In the genomic region with DNA sequence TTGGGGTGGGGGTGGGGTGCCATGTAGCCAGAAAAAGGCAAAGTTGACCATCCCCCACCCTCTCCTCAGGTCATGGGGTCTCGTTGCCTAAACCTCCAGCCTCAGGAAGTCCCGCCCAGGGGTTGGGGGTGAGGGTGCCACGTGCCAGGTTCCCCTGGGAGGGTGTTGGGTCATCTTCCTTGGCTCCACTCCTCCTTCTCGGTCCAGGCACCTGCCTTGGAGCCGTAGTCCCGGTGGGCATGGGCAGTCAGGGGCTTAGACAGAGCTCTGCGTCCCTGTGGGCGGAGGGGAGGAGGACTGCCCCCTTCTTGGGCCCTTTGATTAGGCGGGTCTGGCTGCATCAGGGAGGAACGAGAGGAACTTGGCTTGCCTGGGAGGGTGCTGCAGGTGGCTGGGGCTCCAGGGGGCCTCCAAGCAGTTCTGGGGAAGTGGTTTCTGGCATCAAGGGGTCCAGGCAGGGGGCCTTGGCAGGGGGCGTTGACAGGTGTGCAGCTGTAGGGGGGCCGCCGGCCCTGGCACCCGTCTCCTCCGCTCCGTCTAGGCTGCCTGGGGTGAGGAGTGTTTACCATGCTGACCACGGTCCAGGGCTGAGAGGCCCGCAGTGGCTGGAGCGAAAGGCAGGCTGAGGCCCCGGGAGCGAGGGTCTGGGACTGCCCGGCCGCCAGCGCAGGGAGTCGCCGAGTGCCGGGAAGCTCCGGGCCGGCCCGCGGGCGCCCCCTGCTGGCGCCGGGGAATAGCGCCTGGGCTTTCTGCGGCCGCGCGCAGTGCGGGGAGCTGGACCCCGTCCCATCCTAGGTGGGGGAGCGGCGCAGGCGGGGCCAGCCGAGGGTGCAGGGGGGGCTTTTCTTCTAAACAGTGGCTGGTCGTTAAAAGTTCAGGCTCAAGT, we compare ENCODE assay signal across 1 cellular context.
TF ChIP-seq lines count a peak whose summit lies in the region.

No MANE protein-coding gene starts in this region.

TF ChIP-seq in HepG2, 621 proteins besides CTCF, POLR2A, EP300 and RAD21 (continued from another document and continues in another):
- TF ChIP-seq, protein P1, sequence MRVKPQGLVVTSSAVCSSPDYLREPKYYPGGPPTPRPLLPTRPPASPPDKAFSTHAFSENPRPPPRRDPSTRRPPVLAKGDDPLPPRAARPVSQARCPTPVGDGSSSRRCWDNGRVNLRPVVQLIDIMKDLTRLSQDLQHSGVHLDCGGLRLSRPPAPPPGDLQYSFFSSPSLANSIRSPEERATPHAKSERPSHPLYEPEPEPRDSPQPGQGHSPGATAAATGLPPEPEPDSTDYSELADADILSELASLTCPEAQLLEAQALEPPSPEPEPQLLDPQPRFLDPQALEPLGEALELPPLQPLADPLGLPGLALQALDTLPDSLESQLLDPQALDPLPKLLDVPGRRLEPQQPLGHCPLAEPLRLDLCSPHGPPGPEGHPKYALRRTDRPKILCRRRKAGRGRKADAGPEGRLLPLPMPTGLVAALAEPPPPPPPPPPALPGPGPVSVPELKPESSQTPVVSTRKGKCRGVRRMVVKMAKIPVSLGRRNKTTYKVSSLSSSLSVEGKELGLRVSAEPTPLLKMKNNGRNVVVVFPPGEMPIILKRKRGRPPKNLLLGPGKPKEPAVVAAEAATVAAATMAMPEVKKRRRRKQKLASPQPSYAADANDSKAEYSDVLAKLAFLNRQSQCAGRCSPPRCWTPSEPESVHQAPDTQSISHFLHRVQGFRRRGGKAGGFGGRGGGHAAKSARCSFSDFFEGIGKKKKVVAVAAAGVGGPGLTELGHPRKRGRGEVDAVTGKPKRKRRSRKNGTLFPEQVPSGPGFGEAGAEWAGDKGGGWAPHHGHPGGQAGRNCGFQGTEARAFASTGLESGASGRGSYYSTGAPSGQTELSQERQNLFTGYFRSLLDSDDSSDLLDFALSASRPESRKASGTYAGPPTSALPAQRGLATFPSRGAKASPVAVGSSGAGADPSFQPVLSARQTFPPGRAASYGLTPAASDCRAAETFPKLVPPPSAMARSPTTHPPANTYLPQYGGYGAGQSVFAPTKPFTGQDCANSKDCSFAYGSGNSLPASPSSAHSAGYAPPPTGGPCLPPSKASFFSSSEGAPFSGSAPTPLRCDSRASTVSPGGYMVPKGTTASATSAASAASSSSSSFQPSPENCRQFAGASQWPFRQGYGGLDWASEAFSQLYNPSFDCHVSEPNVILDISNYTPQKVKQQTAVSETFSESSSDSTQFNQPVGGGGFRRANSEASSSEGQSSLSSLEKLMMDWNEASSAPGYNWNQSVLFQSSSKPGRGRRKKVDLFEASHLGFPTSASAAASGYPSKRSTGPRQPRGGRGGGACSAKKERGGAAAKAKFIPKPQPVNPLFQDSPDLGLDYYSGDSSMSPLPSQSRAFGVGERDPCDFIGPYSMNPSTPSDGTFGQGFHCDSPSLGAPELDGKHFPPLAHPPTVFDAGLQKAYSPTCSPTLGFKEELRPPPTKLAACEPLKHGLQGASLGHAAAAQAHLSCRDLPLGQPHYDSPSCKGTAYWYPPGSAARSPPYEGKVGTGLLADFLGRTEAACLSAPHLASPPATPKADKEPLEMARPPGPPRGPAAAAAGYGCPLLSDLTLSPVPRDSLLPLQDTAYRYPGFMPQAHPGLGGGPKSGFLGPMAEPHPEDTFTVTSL (CRISPR knock-in tag; IDR thresholded peaks at IDR 0.05; ENCODE audit: borderline replicate concordance): no peak
- TF ChIP-seq, protein P2, sequence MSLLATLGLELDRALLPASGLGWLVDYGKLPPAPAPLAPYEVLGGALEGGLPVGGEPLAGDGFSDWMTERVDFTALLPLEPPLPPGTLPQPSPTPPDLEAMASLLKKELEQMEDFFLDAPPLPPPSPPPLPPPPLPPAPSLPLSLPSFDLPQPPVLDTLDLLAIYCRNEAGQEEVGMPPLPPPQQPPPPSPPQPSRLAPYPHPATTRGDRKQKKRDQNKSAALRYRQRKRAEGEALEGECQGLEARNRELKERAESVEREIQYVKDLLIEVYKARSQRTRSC (CRISPR knock-in tag; IDR thresholded peaks at IDR 0.05; ENCODE audit: low read depth): no peak
- 0 out of 2 replicates have a peak, but pooled peaks have one; percentile 36 for TF ChIP-seq SP4 (CRISPR knock-in tag; IDR thresholded peaks at IDR 0.05)
- no peak for TF ChIP-seq ZNF17 (CRISPR knock-in tag; IDR thresholded peaks at IDR 0.05)
- no peak for TF ChIP-seq ZNF552 (CRISPR knock-in tag; IDR thresholded peaks at IDR 0.05; ENCODE audit: borderline replicate concordance)
- TF ChIP-seq JARID2 (CRISPR knock-in tag; IDR thresholded peaks at IDR 0.05; ENCODE audit: insufficient replicate concordance): no peak
- TF ChIP-seq, protein P3, sequence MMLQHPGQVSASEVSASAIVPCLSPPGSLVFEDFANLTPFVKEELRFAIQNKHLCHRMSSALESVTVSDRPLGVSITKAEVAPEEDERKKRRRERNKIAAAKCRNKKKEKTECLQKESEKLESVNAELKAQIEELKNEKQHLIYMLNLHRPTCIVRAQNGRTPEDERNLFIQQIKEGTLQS (CRISPR knock-in tag; IDR thresholded peaks at IDR 0.05): no peak
- TF ChIP-seq, protein P4, sequence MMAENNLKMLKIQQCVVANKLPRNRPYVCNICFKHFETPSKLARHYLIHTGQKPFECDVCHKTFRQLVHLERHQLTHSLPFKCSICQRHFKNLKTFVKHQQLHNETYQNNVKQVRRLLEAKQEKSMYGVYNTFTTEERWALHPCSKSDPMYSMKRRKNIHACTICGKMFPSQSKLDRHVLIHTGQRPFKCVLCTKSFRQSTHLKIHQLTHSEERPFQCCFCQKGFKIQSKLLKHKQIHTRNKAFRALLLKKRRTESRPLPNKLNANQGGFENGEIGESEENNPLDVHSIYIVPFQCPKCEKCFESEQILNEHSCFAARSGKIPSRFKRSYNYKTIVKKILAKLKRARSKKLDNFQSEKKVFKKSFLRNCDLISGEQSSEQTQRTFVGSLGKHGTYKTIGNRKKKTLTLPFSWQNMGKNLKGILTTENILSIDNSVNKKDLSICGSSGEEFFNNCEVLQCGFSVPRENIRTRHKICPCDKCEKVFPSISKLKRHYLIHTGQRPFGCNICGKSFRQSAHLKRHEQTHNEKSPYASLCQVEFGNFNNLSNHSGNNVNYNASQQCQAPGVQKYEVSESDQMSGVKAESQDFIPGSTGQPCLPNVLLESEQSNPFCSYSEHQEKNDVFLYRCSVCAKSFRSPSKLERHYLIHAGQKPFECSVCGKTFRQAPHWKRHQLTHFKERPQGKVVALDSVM (CRISPR knock-in tag; IDR thresholded peaks at IDR 0.05): 0 out of 2 replicates have a peak, but pooled peaks have one; percentile 42
- no peak for TF ChIP-seq EZH2 (conservative IDR thresholded peaks at IDR 0.05; ENCODE audit: low read depth, low read length)
- TF ChIP-seq KAT7 (CRISPR knock-in tag; IDR thresholded peaks at IDR 0.05; ENCODE audit: borderline replicate concordance): peak; percentile 72
- no peak for TF ChIP-seq ZNF878 (CRISPR knock-in tag; IDR thresholded peaks at IDR 0.05)
- TF ChIP-seq ZNF777 (CRISPR knock-in tag; IDR thresholded peaks at IDR 0.05): peak; percentile 53
- TF ChIP-seq HCFC1 (IDR thresholded peaks at IDR 0.05; ENCODE audit: low read depth, low read length): no peak
- no peak for TF ChIP-seq GATA4 (IDR thresholded peaks at IDR 0.05; ENCODE audit: borderline replicate concordance, low read depth)
- 0 out of 2 replicates have a peak, but pooled peaks have one; percentile 19 for TF ChIP-seq PCBP1 (IDR thresholded peaks at IDR 0.05; ENCODE audit: borderline replicate concordance, low read depth, low read length)
- TF ChIP-seq HHEX (CRISPR knock-in tag; IDR thresholded peaks at IDR 0.05): no peak
- TF ChIP-seq ARID2 (CRISPR knock-in tag; IDR thresholded peaks at IDR 0.05; ENCODE audit: borderline replicate concordance): no peak
- no peak for TF ChIP-seq SPEN (CRISPR knock-in tag; IDR thresholded peaks at IDR 0.05; ENCODE audit: low read depth)
- no peak for TF ChIP-seq NFATC3 (CRISPR knock-in tag; IDR thresholded peaks at IDR 0.05)
- no peak for TF ChIP-seq BORCS8-MEF2B (CRISPR knock-in tag; IDR thresholded peaks at IDR 0.05)
- TF ChIP-seq ZSCAN20 (CRISPR knock-in tag; IDR thresholded peaks at IDR 0.05; ENCODE audit: borderline replicate concordance): no peak
- peak; percentile 46; the same call in 1 of the 2 replicates for TF ChIP-seq SMC3 (IDR thresholded peaks at IDR 0.05; ENCODE audit: low read length)
- TF ChIP-seq ZNF724P (CRISPR knock-in tag; IDR thresholded peaks at IDR 0.05; ENCODE audit: borderline replicate concordance): no peak
- no peak for TF ChIP-seq FLYWCH1 (CRISPR knock-in tag; IDR thresholded peaks at IDR 0.05)
- no peak for TF ChIP-seq ZNF619 (CRISPR knock-in tag; IDR thresholded peaks at IDR 0.05)
- TF ChIP-seq FOXA3 (CRISPR knock-in tag; IDR thresholded peaks at IDR 0.05): no peak
- TF ChIP-seq GATAD2A (CRISPR knock-in tag; IDR thresholded peaks at IDR 0.05): no peak
- no peak for TF ChIP-seq ZNF549 (CRISPR knock-in tag; IDR thresholded peaks at IDR 0.05)
- no peak for TF ChIP-seq IRF2 (CRISPR knock-in tag; IDR thresholded peaks at IDR 0.05)
- TF ChIP-seq TRIM24 (CRISPR knock-in tag; IDR thresholded peaks at IDR 0.05): no peak
- TF ChIP-seq SOX6 (IDR thresholded peaks at IDR 0.05): no peak
- no peak for TF ChIP-seq SOX6 (CRISPR knock-in tag; IDR thresholded peaks at IDR 0.05)
- no peak for TF ChIP-seq RFXANK (CRISPR knock-in tag; IDR thresholded peaks at IDR 0.05)
- TF ChIP-seq, protein P5, sequence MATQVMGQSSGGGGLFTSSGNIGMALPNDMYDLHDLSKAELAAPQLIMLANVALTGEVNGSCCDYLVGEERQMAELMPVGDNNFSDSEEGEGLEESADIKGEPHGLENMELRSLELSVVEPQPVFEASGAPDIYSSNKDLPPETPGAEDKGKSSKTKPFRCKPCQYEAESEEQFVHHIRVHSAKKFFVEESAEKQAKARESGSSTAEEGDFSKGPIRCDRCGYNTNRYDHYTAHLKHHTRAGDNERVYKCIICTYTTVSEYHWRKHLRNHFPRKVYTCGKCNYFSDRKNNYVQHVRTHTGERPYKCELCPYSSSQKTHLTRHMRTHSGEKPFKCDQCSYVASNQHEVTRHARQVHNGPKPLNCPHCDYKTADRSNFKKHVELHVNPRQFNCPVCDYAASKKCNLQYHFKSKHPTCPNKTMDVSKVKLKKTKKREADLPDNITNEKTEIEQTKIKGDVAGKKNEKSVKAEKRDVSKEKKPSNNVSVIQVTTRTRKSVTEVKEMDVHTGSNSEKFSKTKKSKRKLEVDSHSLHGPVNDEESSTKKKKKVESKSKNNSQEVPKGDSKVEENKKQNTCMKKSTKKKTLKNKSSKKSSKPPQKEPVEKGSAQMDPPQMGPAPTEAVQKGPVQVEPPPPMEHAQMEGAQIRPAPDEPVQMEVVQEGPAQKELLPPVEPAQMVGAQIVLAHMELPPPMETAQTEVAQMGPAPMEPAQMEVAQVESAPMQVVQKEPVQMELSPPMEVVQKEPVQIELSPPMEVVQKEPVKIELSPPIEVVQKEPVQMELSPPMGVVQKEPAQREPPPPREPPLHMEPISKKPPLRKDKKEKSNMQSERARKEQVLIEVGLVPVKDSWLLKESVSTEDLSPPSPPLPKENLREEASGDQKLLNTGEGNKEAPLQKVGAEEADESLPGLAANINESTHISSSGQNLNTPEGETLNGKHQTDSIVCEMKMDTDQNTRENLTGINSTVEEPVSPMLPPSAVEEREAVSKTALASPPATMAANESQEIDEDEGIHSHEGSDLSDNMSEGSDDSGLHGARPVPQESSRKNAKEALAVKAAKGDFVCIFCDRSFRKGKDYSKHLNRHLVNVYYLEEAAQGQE (IDR thresholded peaks at IDR 0.05; ENCODE audit: borderline replicate concordance in 1 of 2, low read depth in 1 of 2, low read length in 2 of 2): no peak
- TF ChIP-seq, protein P6, sequence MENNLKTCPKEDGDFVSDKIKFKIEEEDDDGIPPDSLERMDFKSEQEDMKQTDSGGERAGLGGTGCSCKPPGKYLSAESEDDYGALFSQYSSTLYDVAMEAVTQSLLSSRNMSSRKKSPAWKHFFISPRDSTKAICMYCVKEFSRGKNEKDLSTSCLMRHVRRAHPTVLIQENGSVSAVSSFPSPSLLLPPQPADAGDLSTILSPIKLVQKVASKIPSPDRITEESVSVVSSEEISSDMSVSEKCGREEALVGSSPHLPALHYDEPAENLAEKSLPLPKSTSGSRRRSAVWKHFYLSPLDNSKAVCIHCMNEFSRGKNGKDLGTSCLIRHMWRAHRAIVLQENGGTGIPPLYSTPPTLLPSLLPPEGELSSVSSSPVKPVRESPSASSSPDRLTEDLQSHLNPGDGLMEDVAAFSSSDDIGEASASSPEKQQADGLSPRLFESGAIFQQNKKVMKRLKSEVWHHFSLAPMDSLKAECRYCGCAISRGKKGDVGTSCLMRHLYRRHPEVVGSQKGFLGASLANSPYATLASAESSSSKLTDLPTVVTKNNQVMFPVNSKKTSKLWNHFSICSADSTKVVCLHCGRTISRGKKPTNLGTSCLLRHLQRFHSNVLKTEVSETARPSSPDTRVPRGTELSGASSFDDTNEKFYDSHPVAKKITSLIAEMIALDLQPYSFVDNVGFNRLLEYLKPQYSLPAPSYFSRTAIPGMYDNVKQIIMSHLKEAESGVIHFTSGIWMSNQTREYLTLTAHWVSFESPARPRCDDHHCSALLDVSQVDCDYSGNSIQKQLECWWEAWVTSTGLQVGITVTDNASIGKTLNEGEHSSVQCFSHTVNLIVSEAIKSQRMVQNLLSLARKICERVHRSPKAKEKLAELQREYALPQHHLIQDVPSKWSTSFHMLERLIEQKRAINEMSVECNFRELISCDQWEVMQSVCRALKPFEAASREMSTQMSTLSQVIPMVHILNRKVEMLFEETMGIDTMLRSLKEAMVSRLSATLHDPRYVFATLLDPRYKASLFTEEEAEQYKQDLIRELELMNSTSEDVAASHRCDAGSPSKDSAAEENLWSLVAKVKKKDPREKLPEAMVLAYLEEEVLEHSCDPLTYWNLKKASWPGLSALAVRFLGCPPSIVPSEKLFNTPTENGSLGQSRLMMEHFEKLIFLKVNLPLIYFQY (CRISPR knock-in tag; IDR thresholded peaks at IDR 0.05; ENCODE audit: borderline replicate concordance): no peak
- TF ChIP-seq RELA (CRISPR knock-in tag; IDR thresholded peaks at IDR 0.05): no peak
- peak; percentile 13; the same call in 1 of the 2 replicates for TF ChIP-seq TBX2 (CRISPR knock-in tag; IDR thresholded peaks at IDR 0.05; ENCODE audit: borderline replicate concordance)
- no peak for TF ChIP-seq EED (CRISPR knock-in tag; IDR thresholded peaks at IDR 0.05)
- TF ChIP-seq AKAP8 (CRISPR knock-in tag; IDR thresholded peaks at IDR 0.05): no peak
- TF ChIP-seq XRCC5 (optimal IDR thresholded peaks at IDR 0.05; ENCODE audit: low read length): peak; percentile 9
- no peak for TF ChIP-seq GABPA (IDR thresholded peaks at IDR 0.05; ENCODE audit: low read depth, low read length)
- TF ChIP-seq GABPA (CRISPR knock-in tag; IDR thresholded peaks at IDR 0.05; ENCODE audit: low read depth): peak; percentile 34; the same call in 1 of the 2 replicates
- no peak for TF ChIP-seq PHF5A (CRISPR knock-in tag; IDR thresholded peaks at IDR 0.05; ENCODE audit: low read depth, unreplicated experiment)
- TF ChIP-seq DNMT1 (CRISPR knock-in tag; IDR thresholded peaks at IDR 0.05): no peak
- no peak for TF ChIP-seq ZNF138 (CRISPR knock-in tag; IDR thresholded peaks at IDR 0.05; ENCODE audit: low read depth)
- TF ChIP-seq BRD4 (CRISPR knock-in tag; IDR thresholded peaks at IDR 0.05): no peak
- TF ChIP-seq ZSCAN21 (CRISPR knock-in tag; IDR thresholded peaks at IDR 0.05; ENCODE audit: borderline replicate concordance): no peak
- peak; percentile 76 for TF ChIP-seq HOXA5 (CRISPR knock-in tag; IDR thresholded peaks at IDR 0.05)
- no peak for TF ChIP-seq ZNF24 (IDR thresholded peaks at IDR 0.05)
- no peak for TF ChIP-seq ZNF263 (CRISPR knock-in tag; IDR thresholded peaks at IDR 0.05)
